ENCODE assay signal across 27 cellular contexts in the genomic region with DNA sequence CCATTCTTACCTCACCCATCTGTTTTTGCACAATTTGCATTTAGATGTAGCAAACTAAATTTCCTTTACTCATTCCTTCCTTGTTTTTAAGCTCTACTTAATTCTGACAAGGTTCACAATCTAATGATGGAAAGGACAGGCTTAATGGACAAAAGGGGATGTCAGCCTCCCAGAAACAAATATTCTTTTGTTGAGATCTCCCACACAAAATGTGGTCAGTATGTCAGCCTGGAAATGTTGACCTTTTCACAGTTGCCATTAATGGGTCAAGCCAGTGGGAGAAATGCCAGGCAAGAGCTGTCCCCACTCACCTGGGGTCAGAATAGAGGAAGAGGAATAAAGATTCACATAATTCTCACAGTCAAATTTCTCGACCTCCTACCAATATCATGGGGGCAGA.
"Had no signal": no experiment of that assay in that cellular context is flagged by ENCODE, and none has a peak within 500 bp of the region (broad histone marks: within the 10 kb centered on the region; RNA-seq: fewer than 3 reads in every experiment).

No MANE protein-coding gene starts in this region.

- H3K27me3 Mint-ChIP-seq: progenitor cell of endocrine pancreas had no signal

- H3K27ac Mint-ChIP-seq: dendritic cell treated with granulocyte-macrophage colony-stimulating factor and Interleukin-4, amounts not matched to agents 40 ng/mL and 50 ng/mL, for 4 days; endodermal cell; natural killer cell; progenitor cell of endocrine pancreas; stimulated activated effector memory CD8-positive, alpha-beta T cell treated with anti-CD3 and anti-CD28 coated beads, Interleukin-12 subunit alpha, Interleukin-12 subunit beta, amount 100 ng/mL, for 72 hours had no signal

- H3K27me3 ChIP-seq: gastroesophageal sphincter, pancreas, stomach, testis, tibial artery, upper lobe of left lung had no signal

- H3K27ac ChIP-seq: colonic mucosa, epithelial cell of prostate, heart right ventricle, lower lobe of right lung, neutrophil, pancreas, stomach, testis, tibial artery had no signal

- H3K4me3 Mint-ChIP-seq: dendritic cell treated with granulocyte-macrophage colony-stimulating factor and Interleukin-4, amounts not matched to agents 40 ng/mL and 50 ng/mL, for 4 days; endodermal cell; natural killer cell; stimulated activated effector memory CD8-positive, alpha-beta T cell treated with anti-CD3 and anti-CD28 coated beads, Interleukin-12 subunit alpha, Interleukin-12 subunit beta, amount 100 ng/mL, for 72 hours had no signal

- H3K9me3 Mint-ChIP-seq: dendritic cell treated with granulocyte-macrophage colony-stimulating factor and Interleukin-4, amounts not matched to agents 40 ng/mL and 50 ng/mL, for 4 days; endodermal cell; natural killer cell; stimulated activated effector memory CD8-positive, alpha-beta T cell treated with anti-CD3 and anti-CD28 coated beads, Interleukin-12 subunit alpha, Interleukin-12 subunit beta, amount 100 ng/mL, for 72 hours had no signal

- H3K4me2 ChIP-seq: smooth muscle cell had no signal

- DNase-seq: colonic mucosa; effector CD8-positive, alpha-beta T cell; endodermal cell; foreskin fibroblast; heart right ventricle; hippocampal formation; kidney glomerular epithelial cell; left ventricle myocardium superior; lower lobe of right lung; natural killer cell; pancreas; stimulated activated CD4-positive, alpha-beta T cell treated with anti-CD3 and anti-CD28 coated beads, Interleukin-2, amount 100 ng/mL, for 24 hours; stimulated activated CD4-positive, alpha-beta T cell treated with anti-CD3 and anti-CD28 coated beads, Interleukin-4, amount 100 ng/mL, for 24 hours; stimulated activated naive CD4-positive, alpha-beta T cell treated with Interleukin-2 at 50 U/mL for 16 hours; stomach; testis; tibial artery; upper lobe of left lung had no signal

- H3K4me1 ChIP-seq: colonic mucosa, pancreas had no signal

- H3K4me1 Mint-ChIP-seq: natural killer cell; stimulated activated effector memory CD8-positive, alpha-beta T cell treated with anti-CD3 and anti-CD28 coated beads, Interleukin-12 subunit alpha, Interleukin-12 subunit beta, amount 100 ng/mL, for 72 hours had no signal

- ATAC-seq: esophagus mucosa; gastroesophageal sphincter; heart right ventricle; left ventricle myocardium superior; lower lobe of right lung; natural killer cell; pancreas; sciatic nerve; stimulated activated effector memory CD8-positive, alpha-beta T cell treated with anti-CD3 and anti-CD28 coated beads, Interleukin-12 subunit alpha, Interleukin-12 subunit beta, amount 100 ng/mL, for 72 hours had no signal

- H3K9me3 ChIP-seq: colonic mucosa, gastroesophageal sphincter, heart right ventricle, lower lobe of right lung, neutrophil, pancreas, stomach, testis, tibial artery, upper lobe of left lung had no signal

- H3K4me3 ChIP-seq: colonic mucosa, gastroesophageal sphincter, heart right ventricle, lower lobe of right lung, pancreas, smooth muscle cell, stomach, testis, tibial artery, upper lobe of left lung had no signal

- H3K36me3 Mint-ChIP-seq: natural killer cell; stimulated activated effector memory CD8-positive, alpha-beta T cell treated with anti-CD3 and anti-CD28 coated beads, Interleukin-12 subunit alpha, Interleukin-12 subunit beta, amount 100 ng/mL, for 72 hours had no signal

- H3K36me3 ChIP-seq: colonic mucosa, gastroesophageal sphincter, lower lobe of right lung, neutrophil, pancreas, stomach, tibial artery, upper lobe of left lung had no signal
